ENCODE assay signal across 8 cellular contexts in the genomic region with DNA sequence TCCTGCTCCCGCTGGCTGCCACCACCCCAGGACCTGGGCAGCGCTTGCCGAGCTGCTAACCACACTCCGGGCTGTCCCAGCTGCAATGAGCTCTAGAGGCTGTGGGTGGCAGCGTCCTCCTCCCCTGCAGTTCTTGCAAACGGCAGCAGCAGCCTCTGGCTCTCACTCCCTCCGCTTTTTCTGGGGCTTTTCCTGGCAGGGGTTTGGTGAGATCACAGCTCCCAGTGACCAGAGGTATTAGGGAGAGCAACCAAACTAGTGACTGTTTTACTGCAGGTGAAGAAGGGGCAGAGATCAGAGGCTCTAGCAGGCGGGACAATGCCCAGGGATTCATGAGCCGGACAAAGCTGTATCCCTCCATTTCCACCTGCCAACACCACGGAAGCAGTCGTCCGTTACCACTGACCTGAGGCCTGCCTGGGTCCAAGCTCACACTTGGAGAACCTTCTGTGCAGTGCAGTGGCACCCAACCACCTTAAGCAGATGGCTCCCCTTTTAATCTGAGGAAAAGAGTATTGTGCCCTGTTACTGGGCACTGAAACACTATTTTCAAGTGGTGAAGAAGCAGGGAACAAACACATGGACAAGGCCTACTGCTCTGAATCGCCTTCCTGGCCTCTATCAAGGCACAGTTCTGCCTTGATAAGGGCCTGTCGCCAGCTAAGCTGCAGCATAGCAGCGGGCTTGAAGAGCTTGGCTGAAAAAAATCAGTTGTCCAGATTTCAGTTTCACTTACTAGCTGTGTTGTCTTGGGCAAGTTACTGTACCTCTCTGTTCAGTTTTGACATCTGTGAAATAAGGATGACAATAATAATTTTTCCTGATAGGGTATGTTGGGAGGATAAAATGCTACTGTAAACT.
A peak's percentile ranks its signal among the peaks of the same experiment; 100 is the strongest.
DNase-seq lines count a peak whose midpoint lies in the region; ATAC-seq lines count a peak whose summit lies in the region.

A gene (minus strand): TSS at position 87 of the 861 bp plus-strand sequence. CDS start 95 bp downstream, outside the sequence.

- H3K27ac Mint-ChIP-seq in central memory CD8-positive, alpha-beta T cell (ENCODE audit: low read depth), result peak within 1 kb of the TSS; percentile 46

- H3K27me3 Mint-ChIP-seq in central memory CD8-positive, alpha-beta T cell, result peaks cover 46% of the 10 kb centered on the region

- no peaks in the 10 kb centered on the region for H3K36me3 Mint-ChIP-seq in central memory CD8-positive, alpha-beta T cell (ENCODE audit: insufficient read depth)

- H3K4me3 Mint-ChIP-seq in central memory CD8-positive, alpha-beta T cell, result peak within 1 kb of the TSS; percentile 70

- DNase-seq in NCI-H748 (lab: John Stamatoyannopoulos, UW; ENCODE audit: unreplicated experiment) (peak; percentile 30), NCI-H748 treated with DMSO at 0.1 percent for 48 hours (lab: John Stamatoyannopoulos, UW) (no peak), NCI-H2196 (lab: John Stamatoyannopoulos, UW; ENCODE audit: unreplicated experiment) (peak; percentile 37), kidney tubule cell (ENCODE audit: low spot score) (peak; percentile 84)
- peak; percentile 70 for DNase-seq in activated CD4-positive, alpha-beta T cell treated with anti-CD3 and anti-CD28 coated beads for 1 hour
- DNase-seq in central memory CD8-positive, alpha-beta T cell (ENCODE audit: low spot score in 2 of 2), result peak; percentile 55 to 58
- peak; percentile 72 to 76 for DNase-seq in stimulated activated CD4-positive, alpha-beta T cell treated with anti-CD3 and anti-CD28 coated beads, Interleukin-15, amount 100 ng/mL, for 48 hours (ENCODE audit: low read depth in 2 of 2)

- H3K4me1 Mint-ChIP-seq in central memory CD8-positive, alpha-beta T cell, result peaks cover 8% of the 10 kb centered on the region

- ATAC-seq in HG02943 (IDR thresholded peaks at IDR 0.05; ENCODE audit: low read depth, unreplicated experiment), result peak; percentile 83
- ATAC-seq in central memory CD8-positive, alpha-beta T cell (replicated peaks; ENCODE audit: extremely low read depth, poor library complexity, severe bottlenecking), result peak; percentile 98

- H3K9me3 Mint-ChIP-seq in central memory CD8-positive, alpha-beta T cell, result no peaks in the 10 kb centered on the region
